In genomic region chr17:48725005-48725293, GRCh38 we compare ENCODE assay signal across 1 cellular context.
TF ChIP-seq lines count a peak whose summit lies in the region.

No MANE protein-coding gene starts in this region.

TF ChIP-seq in H1, 55 proteins besides CTCF, POLR2A, EP300 and RAD21:
- TF ChIP-seq RNF2 (IDR thresholded peaks at IDR 0.05; ENCODE audit: borderline replicate concordance, low read depth, low read length, missing control alignments, poor library complexity, severe bottlenecking) (peak; percentile 0), NRF1 (IDR thresholded peaks at IDR 0.05; ENCODE audit: low read depth, low read length) (no peak)
